In genomic region chr14:90827919-90828610, GRCh38 we compare ENCODE assay signal across 8 cellular contexts. TPM values are rescaled to one million over a fixed set of nuclear protein-coding genes. Genes with fewer than 3 reads are reported as not detected.
DNase-seq lines count a peak whose midpoint lies in the region; ATAC-seq and TF ChIP-seq lines count a peak whose summit lies in the region.

No MANE protein-coding gene starts in this region.

- H3K4me1 Mint-ChIP-seq in natural killer cell treated with Interleukin-12 subunit alpha and Interleukin-12 subunit beta and Interleukin-15 and Interleukin-18, amount 100 ng/mL, for 72 hours (ENCODE audit: low read depth in 2 of 2), result peaks cover 23 to 24% of the 10 kb centered on the region in 2 donors

- H3K36me3 Mint-ChIP-seq in natural killer cell treated with Interleukin-12 subunit alpha and Interleukin-12 subunit beta and Interleukin-15 and Interleukin-18, amount 100 ng/mL, for 72 hours, result peaks cover 6% of the 10 kb centered on the region

- H2AFZ ChIP-seq in GM23248 (peak overlapping the region; percentile 96), KMS-11 (ENCODE audit: low read depth) (peak overlapping the region; percentile 76)

- peak; percentile 97 for ATAC-seq in natural killer cell treated with Interleukin-12 subunit alpha and Interleukin-12 subunit beta and Interleukin-15 and Interleukin-18, amount 100 ng/mL, for 72 hours

- H4K20me1 ChIP-seq in GM23248 (ENCODE audit: insufficient read depth), result no peaks in the 10 kb centered on the region
- H4K20me1 ChIP-seq in KMS-11 (ENCODE audit: insufficient read depth), result no peaks in the 10 kb centered on the region

- peak overlapping the region; percentile 90 for H3K4me3 Mint-ChIP-seq in natural killer cell treated with Interleukin-12 subunit alpha and Interleukin-12 subunit beta and Interleukin-15 and Interleukin-18, amount 100 ng/mL, for 72 hours

- H3K9me3 Mint-ChIP-seq in natural killer cell treated with Interleukin-12 subunit alpha and Interleukin-12 subunit beta and Interleukin-15 and Interleukin-18, amount 100 ng/mL, for 72 hours, result peaks cover 11% of the 10 kb centered on the region

- peak overlapping the region; percentile 100 for H3K4me2 ChIP-seq in GM23248 (ENCODE audit: unreplicated experiment)
- H3K4me2 ChIP-seq in KMS-11, result peak overlapping the region; percentile 93

- H3K36me3 ChIP-seq in GM23248 (ENCODE audit: low read depth) (no peaks in the 10 kb centered on the region), KMS-11 (ENCODE audit: insufficient read depth) (no peaks in the 10 kb centered on the region)

- H3K9ac ChIP-seq in GM23248 (peak overlapping the region; percentile 49), KMS-11 (peak overlapping the region; percentile 80)

- H3K27ac Mint-ChIP-seq in natural killer cell treated with Interleukin-12 subunit alpha and Interleukin-12 subunit beta and Interleukin-15 and Interleukin-18, amount 100 ng/mL, for 72 hours, result peak overlapping the region; percentile 99 to 100

- H3K27me3 ChIP-seq in GM23248 (replicated peaks; ENCODE audit: insufficient read depth), result no peaks in the 10 kb centered on the region
- no peaks in the 10 kb centered on the region for H3K27me3 ChIP-seq in KMS-11 (ENCODE audit: insufficient read depth, low read depth)

- no peaks in the 10 kb centered on the region for H3K9me3 ChIP-seq in GM23248 (ENCODE audit: low read depth)

- H3K79me2 ChIP-seq in GM23248 (ENCODE audit: insufficient read depth) (no peaks in the 10 kb centered on the region), KMS-11 (ENCODE audit: insufficient read depth, low read depth) (no peaks in the 10 kb centered on the region)

- H3F3A ChIP-seq in GM23248 (ENCODE audit: insufficient read depth), result no peaks in the 10 kb centered on the region

- TF ChIP-seq CTCF in KMS-11 (conservative IDR thresholded peaks at IDR 0.05; ENCODE audit: low read depth, low read length) (no peak), fibroblast of the aortic adventitia (IDR thresholded peaks at IDR 0.05; ENCODE audit: insufficient read depth, low read length) (no peak)

- H3K4me3 ChIP-seq in GM23248 (peak overlapping the region; percentile 73), KMS-11 (IDR thresholded peaks at IDR 0.05; ENCODE audit: insufficient read depth, low read depth, low read length) (no peak overlapping the region), fibroblast of the aortic adventitia (ENCODE audit: low read depth, low read length) (peak overlapping the region; percentile 59)

- no peaks in the 10 kb centered on the region for H3K9me2 ChIP-seq in GM23248 (ENCODE audit: insufficient read depth)

- H3K27ac ChIP-seq in GM23248 (no peak overlapping the region), KMS-11 (peak overlapping the region; percentile 99)

- peaks cover 4% of the 10 kb centered on the region; the same call in 1 of the 2 replicates for H3K4me1 ChIP-seq in GM23248 (ENCODE audit: insufficient read depth)
- H3K4me1 ChIP-seq in KMS-11 (ENCODE audit: low read depth, poor library complexity, severe bottlenecking), result peaks cover 28% of the 10 kb centered on the region

- peaks cover 0 to 3% of the 10 kb centered on the region in 2 donors for H3K27me3 Mint-ChIP-seq in natural killer cell treated with Interleukin-12 subunit alpha and Interleukin-12 subunit beta and Interleukin-15 and Interleukin-18, amount 100 ng/mL, for 72 hours

- in situ Hi-C loops in GM23248 (cut with MboI), result no loop called here

- 1 to 2% methylated on average over 31 to 42 of the region's 42 CpGs for WGBS in GM23248 (ENCODE audit: low coverage in 1 of 2, low lambda C conversion rate in 2 of 2, missing lambda C conversion rate in 2 of 2), 2 experiments

- DNase-seq in DMS53 treated with DMSO at 0.1 percent for 48 hours (lab: John Stamatoyannopoulos, UW; ENCODE audit: unreplicated experiment) (peak; percentile 68), GM23248 (peak; percentile 95), RPMI7951 (ENCODE audit: low read depth) (peak; percentile 86), fibroblast of the aortic adventitia (ENCODE audit: low read depth) (peak; percentile 76)
- peak; percentile 97 for DNase-seq in activated effector memory CD4-positive, alpha-beta T cell treated with anti-CD3 and anti-CD28 coated beads, Interleukin-2, amount 50 U/mL, for 16 hours
- DNase-seq in natural killer cell treated with Interleukin-12 subunit alpha and Interleukin-12 subunit beta and Interleukin-15 and Interleukin-18, amount 100 ng/mL, for 72 hours (ENCODE audit: low spot score), result peak; percentile 96
- peak; percentile 77 to 89 (median 84) for DNase-seq in stimulated activated naive CD4-positive, alpha-beta T cell (lab: John Stamatoyannopoulos, UW)

RNA-seq across cellular contexts. Expression of gene TTC7B, which starts 11.8 kb away (rescaled TPM):
- 28.2 and 28.7 TPM in 2 replicates for total RNA-seq in GM23248 (2014; rRNA removed; shearing (Covaris generic))
- polyA plus RNA-seq in GM23248 (2016; fragmentation: Nextera tagmentation; extraction: Ambion mirVana), result 5.2 and 5.6 TPM in 2 replicates
- 6.3 and 22.1 TPM in 2 replicates for total RNA-seq in RPMI7951 (2014; rRNA removed; shearing (Covaris generic))
- total RNA-seq in fibroblast of the aortic adventitia (ENCODE audit: low replicate concordance), result 24.9 and 50.9 TPM in 2 replicates
- 10 to 100 TPM in 1 of 2 donors, 1 to 10 TPM in 1; 8.9 to 24.5 TPM for total RNA-seq in natural killer cell treated with Interleukin-12 subunit alpha and Interleukin-12 subunit beta and Interleukin-15 and Interleukin-18, amount 100 ng/mL, for 72 hours
